ENCODE assay signal across 1 cellular context in genomic region chr20:45337367-45338120, GRCh38.
A peak's percentile ranks its signal among the peaks of the same experiment; 100 is the strongest.
TF ChIP-seq lines count a peak whose summit lies in the region.

No MANE protein-coding gene starts in this region.

TF ChIP-seq in HepG2, 621 proteins besides CTCF, POLR2A, EP300 and RAD21 (continued from another document):
- TF ChIP-seq ZNF687 (CRISPR knock-in tag; IDR thresholded peaks at IDR 0.05): peak; percentile 86
- TF ChIP-seq AHR (CRISPR knock-in tag; IDR thresholded peaks at IDR 0.05): peak; percentile 54; the same call in 1 of the 2 replicates
- TF ChIP-seq ZUFSP (CRISPR knock-in tag; IDR thresholded peaks at IDR 0.05; ENCODE audit: borderline replicate concordance): no peak
- TF ChIP-seq ZNF704 (CRISPR knock-in tag; IDR thresholded peaks at IDR 0.05; ENCODE audit: borderline replicate concordance): 0 out of 2 replicates have a peak, but pooled peaks have one; percentile 33
- TF ChIP-seq ZMYM3 (CRISPR knock-in tag; IDR thresholded peaks at IDR 0.05): peak; percentile 96
- TF ChIP-seq ZNF691 (CRISPR knock-in tag; IDR thresholded peaks at IDR 0.05; ENCODE audit: borderline replicate concordance, low read depth): 0 out of 2 replicates have a peak, but pooled peaks have one; percentile 31
- peak; percentile 33; the same call in 1 of the 2 replicates for TF ChIP-seq KDM1A (CRISPR knock-in tag; IDR thresholded peaks at IDR 0.05)
- TF ChIP-seq MYPOP (CRISPR knock-in tag; IDR thresholded peaks at IDR 0.05): peak; percentile 77; the same call in 1 of the 2 replicates
- TF ChIP-seq PHF21A (CRISPR knock-in tag; IDR thresholded peaks at IDR 0.05): no peak
- TF ChIP-seq IRF1 (CRISPR knock-in tag; IDR thresholded peaks at IDR 0.05; ENCODE audit: low read depth): no peak
- peak; percentile 75 for TF ChIP-seq ZNF781 (CRISPR knock-in tag; IDR thresholded peaks at IDR 0.05; ENCODE audit: borderline replicate concordance, not compliant biosample characterization)
- TF ChIP-seq TERF1 (CRISPR knock-in tag; IDR thresholded peaks at IDR 0.05): no peak
- TF ChIP-seq NR2C2 (CRISPR knock-in tag; IDR thresholded peaks at IDR 0.05; ENCODE audit: borderline replicate concordance): peak; percentile 44
- no peak for TF ChIP-seq SETDB1 (CRISPR knock-in tag; IDR thresholded peaks at IDR 0.05; ENCODE audit: borderline replicate concordance)
- no peak for TF ChIP-seq GMEB2 (CRISPR knock-in tag; IDR thresholded peaks at IDR 0.05; ENCODE audit: low read depth)
- no peak for TF ChIP-seq NR2F6 (IDR thresholded peaks at IDR 0.05)
- peak; percentile 38; the same call in 1 of the 2 replicates for TF ChIP-seq NR2F6 (CRISPR knock-in tag; IDR thresholded peaks at IDR 0.05)
- TF ChIP-seq KLF16 (CRISPR knock-in tag; IDR thresholded peaks at IDR 0.05): peak in 1 of 2 experiments; percentile 39; a peak in 1 of 4 replicates
- TF ChIP-seq HINFP (CRISPR knock-in tag; IDR thresholded peaks at IDR 0.05; ENCODE audit: low read depth): peak; percentile 17; the same call in 1 of the 2 replicates
- TF ChIP-seq SOX6 (IDR thresholded peaks at IDR 0.05): no peak
- peak; percentile 40; the same call in 1 of the 2 replicates for TF ChIP-seq SOX6 (CRISPR knock-in tag; IDR thresholded peaks at IDR 0.05)
- TF ChIP-seq ZFP36 (IDR thresholded peaks at IDR 0.05; ENCODE audit: borderline replicate concordance, low read depth, low read length, partially characterized antibody): no peak
- TF ChIP-seq SYNCRIP (IDR thresholded peaks at IDR 0.05; ENCODE audit: insufficient read depth, low read depth, low read length): no peak
- no peak for TF ChIP-seq PCBP1 (IDR thresholded peaks at IDR 0.05; ENCODE audit: borderline replicate concordance, low read depth, low read length)
- 0 out of 2 replicates have a peak, but pooled peaks have one; percentile 35 for TF ChIP-seq GZF1 (CRISPR knock-in tag; IDR thresholded peaks at IDR 0.05)
- peak; percentile 21 for TF ChIP-seq HNRNPLL (IDR thresholded peaks at IDR 0.05; ENCODE audit: low read depth, low read length, poor library complexity, severe bottlenecking)
- 0 out of 2 replicates have a peak, but pooled peaks have one; percentile 16 for TF ChIP-seq FOXC1 (CRISPR knock-in tag; IDR thresholded peaks at IDR 0.05; ENCODE audit: borderline replicate concordance)
- TF ChIP-seq MIXL1 (CRISPR knock-in tag; IDR thresholded peaks at IDR 0.05): no peak
- 0 out of 2 replicates have a peak, but pooled peaks have one; percentile 21 for TF ChIP-seq ZNF782 (CRISPR knock-in tag; IDR thresholded peaks at IDR 0.05; ENCODE audit: borderline replicate concordance)
- TF ChIP-seq BRF2 (CRISPR knock-in tag; IDR thresholded peaks at IDR 0.05): no peak
- TF ChIP-seq ZNF556 (CRISPR knock-in tag; IDR thresholded peaks at IDR 0.05; ENCODE audit: borderline replicate concordance): no peak; the same call in 1 of the 2 replicates
- peak; percentile 20 for TF ChIP-seq ZNF430 (CRISPR knock-in tag; IDR thresholded peaks at IDR 0.05)
